8 cellular contexts compared by ENCODE assay signal in the genomic region with DNA sequence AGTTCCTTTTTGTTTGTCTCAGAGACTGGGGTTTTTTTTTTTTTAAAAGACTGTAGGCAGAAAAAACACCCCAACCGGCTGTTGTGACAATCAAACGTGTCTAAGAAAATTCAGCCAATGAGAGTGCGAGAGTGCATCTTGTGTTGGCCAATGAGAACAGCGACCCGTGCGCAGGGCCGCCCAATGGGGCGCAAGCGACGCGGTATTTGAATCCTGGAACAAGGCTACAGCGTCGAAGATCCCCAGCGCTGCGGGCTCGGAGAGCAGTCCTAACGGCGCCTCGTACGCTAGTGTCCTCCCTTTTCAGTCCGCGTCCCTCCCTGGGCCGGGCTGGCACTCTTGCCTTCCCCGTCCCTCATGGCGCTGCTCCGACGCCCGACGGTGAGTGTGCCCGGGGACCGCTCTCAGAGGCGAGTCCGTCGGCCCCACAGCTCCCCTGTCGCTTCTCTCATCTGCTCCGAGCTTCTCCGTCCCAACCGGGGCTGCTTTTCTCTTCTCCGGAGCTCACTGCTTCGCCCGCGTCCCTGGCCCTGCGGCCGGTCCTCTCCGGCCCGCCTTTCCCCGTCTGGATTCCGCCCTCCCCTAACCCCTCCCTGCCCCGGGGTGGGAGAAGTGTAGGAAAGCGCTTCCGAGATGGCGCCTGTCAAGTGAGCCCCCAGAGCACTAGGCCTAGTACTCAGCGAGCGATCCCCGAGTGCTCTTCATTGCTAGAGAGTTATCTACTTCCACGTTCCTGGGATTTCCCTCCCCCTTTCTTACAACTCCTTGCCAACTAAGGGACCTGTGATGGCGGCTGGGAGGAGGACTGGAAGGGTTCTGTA. TPM values are rescaled to one million over a fixed set of nuclear protein-coding genes. Genes with fewer than 3 reads are reported as not detected.
DNase-seq lines count a peak whose midpoint lies in the region; ATAC-seq and TF ChIP-seq lines count a peak whose summit lies in the region.

Gene CCNB2, plus strand, starts transcription at position 235 of the 821 bp plus-strand sequence. Its CDS starts 123 bp downstream, at position 358.

- TF ChIP-seq POLR2A in suprapubic skin (IDR thresholded peaks at IDR 0.05), result no peak

- H3K4me3 Mint-ChIP-seq in activated naive CD4-positive, alpha-beta T cell treated with anti-CD3 and anti-CD28 coated beads for 36 hours, result peak within 1 kb of the TSS; percentile 93

- no peak for TF ChIP-seq EP300 in suprapubic skin (IDR thresholded peaks at IDR 0.05)

- peaks cover 11% of the 10 kb centered on the region for H3K4me1 Mint-ChIP-seq in activated naive CD4-positive, alpha-beta T cell treated with anti-CD3 and anti-CD28 coated beads for 36 hours (ENCODE audit: low read depth)

- peaks cover 24% of the 10 kb centered on the region for H3K36me3 Mint-ChIP-seq in activated naive CD4-positive, alpha-beta T cell treated with anti-CD3 and anti-CD28 coated beads for 36 hours (ENCODE audit: low read depth)

- H3K4me1 ChIP-seq in suprapubic skin, result peaks cover 9% of the 10 kb centered on the region

- WGBS in suprapubic skin, result under 1% methylated on average over 57 of the region's 57 CpGs

- intact Hi-C loops in activated naive CD4-positive, alpha-beta T cell treated with anti-CD3 and anti-CD28 coated beads for 36 hours (cut with micrococcal nuclease), result loop anchor here (1.0 kb wide), 2 partner anchors 118 to 172 kb away; partner anchors contain the start of genes RNF111 and SLTM

- H3K4me3 ChIP-seq in GM08714 (ENCODE audit: low read length) (peak within 1 kb of the TSS; percentile 98), SK-N-MC (peak within 1 kb of the TSS; percentile 90), suprapubic skin (peak within 1 kb of the TSS; percentile 78)

- H3K36me3 ChIP-seq in SK-N-MC (ENCODE audit: insufficient read depth, low read length), result peaks cover 31% of the 10 kb centered on the region
- H3K36me3 ChIP-seq in suprapubic skin, result peaks cover 2% of the 10 kb centered on the region

- H3K9me3 ChIP-seq in SK-N-MC (ENCODE audit: low read depth, low read length) (no peaks in the 10 kb centered on the region), suprapubic skin (no peaks in the 10 kb centered on the region)

- peak within 1 kb of the TSS; percentile 91 for H3K9ac ChIP-seq in SK-N-MC (ENCODE audit: insufficient read length)

- CTCF ChIA-PET in activated naive CD4-positive, alpha-beta T cell treated with anti-CD3 and anti-CD28 coated beads for 36 hours (lab: Charles Lee), result interaction anchor here (0.7 kb wide), 1 partner anchor 401 kb away, joined by 3 read pairs; no protein-coding TSS in a partner anchor

- no peak for TF ChIP-seq CTCF in suprapubic skin (IDR thresholded peaks at IDR 0.05)

- H3K27me3 Mint-ChIP-seq in activated naive CD4-positive, alpha-beta T cell treated with anti-CD3 and anti-CD28 coated beads for 36 hours (ENCODE audit: low read depth), result no peaks in the 10 kb centered on the region

- ATAC-seq in HG02588 (IDR thresholded peaks at IDR 0.05; ENCODE audit: unreplicated experiment), result peak; percentile 97

- H3K27ac Mint-ChIP-seq in activated naive CD4-positive, alpha-beta T cell treated with anti-CD3 and anti-CD28 coated beads for 36 hours, result peak within 1 kb of the TSS; percentile 91

- no peaks in the 10 kb centered on the region for H3K27me3 ChIP-seq in suprapubic skin

- H3K27ac ChIP-seq in SK-N-MC (peak within 1 kb of the TSS; percentile 84), suprapubic skin (no peak within 1 kb of the TSS)

- DNase-seq in NCI-H1048 (lab: John Stamatoyannopoulos, UW) (peak; percentile 71), SK-N-MC (ENCODE audit: low read depth, low spot score) (peak; percentile 73), germinal center (ENCODE audit: low spot score) (peak; percentile 98), nucleus accumbens (lab: John Stamatoyannopoulos, UW) (peak in 54 of 56 donors; percentile 23 to 92 (median 77)), suprapubic skin (ENCODE audit: low spot score in 2 of 2) (peak; percentile 84 to 92)
- DNase-seq in activated naive CD4-positive, alpha-beta T cell treated with anti-CD3 and anti-CD28 coated beads for 36 hours, result peak; percentile 91

- H3K9me3 Mint-ChIP-seq in activated naive CD4-positive, alpha-beta T cell treated with anti-CD3 and anti-CD28 coated beads for 36 hours, result no peaks in the 10 kb centered on the region

RNA-seq across cellular contexts. Expression of gene CCNB2, which starts in this region (rescaled TPM):
- 10 to 100 TPM; 93.1 to 98.2 TPM for total RNA-seq in activated naive CD4-positive, alpha-beta T cell treated with anti-CD3 and anti-CD28 coated beads for 36 hours
- 10 to 100 TPM in 2 of 4 donors, 1 to 10 TPM in 2; 8.6 to 17.7 (median 11.8) TPM for total RNA-seq in suprapubic skin

Comparison
In these comparisons a context has a peak if more than half of its experiments do, and no peak if none do; other contexts are left out.
1. RNA of gene CCNB2 (total RNA-seq): 93.1 to 98.2 TPM in activated naive CD4-positive, alpha-beta T cell treated with anti-CD3 and anti-CD28 coated beads for 36 hours; 8.6 to 17.7 TPM in suprapubic skin; every median in the first group is over 4 times any median in the second.
2. Peak in every context shown above with its lines, with median percentiles within 50 percentile points of each other: H3K4me3 ChIP-seq and DNase-seq.